In genomic region chr1:26761217-26761616, GRCh38 we compare ENCODE assay signal across 16 cellular contexts. TPM values are rescaled to one million over a fixed set of nuclear protein-coding genes. Genes with fewer than 3 reads are reported as not detected.
DNase-seq lines count a peak whose midpoint lies in the region; ATAC-seq and TF ChIP-seq lines count a peak whose summit lies in the region.
"Had no signal": no experiment of that assay in that cellular context is flagged by ENCODE, and none has a peak within 500 bp of the region (broad histone marks: within the 10 kb centered on the region; RNA-seq: fewer than 3 reads in every experiment).

No MANE protein-coding gene starts in this region.

- no peaks in the 10 kb centered on the region for H3K4me1 ChIP-seq in CD4-positive, CD25-positive, alpha-beta regulatory T cell (ENCODE audit: control insufficient read depth, insufficient read depth, low read length, poor library complexity, severe bottlenecking)
- H3K4me1 ChIP-seq in HEK293 (ENCODE audit: control insufficient read depth, insufficient read depth, low read length) (no peaks in the 10 kb centered on the region), gastrocnemius medialis (peaks cover 2 to 3% of the 10 kb centered on the region in 2 donors)
- H3K4me1 ChIP-seq: adrenal gland had no signal

- intact Hi-C loops in gastrocnemius medialis (cut with DNase I; ENCODE audit: low total_unique reads): no loop called here

- H3K27ac Mint-ChIP-seq in CD4-positive, CD25-positive, alpha-beta regulatory T cell: peak overlapping the region in 2 of 3 donors; percentile 61 to 87

- ATAC-seq in CD4-positive, CD25-positive, alpha-beta regulatory T cell (ENCODE audit: low read depth in 2 of 2): no peak
- ATAC-seq in gastrocnemius medialis: no peak

- H3K9me3 Mint-ChIP-seq in CD4-positive, CD25-positive, alpha-beta regulatory T cell: peaks cover 0 to 1% (median 0%) of the 10 kb centered on the region in 7 donors

- in situ Hi-C loops in brain microvascular endothelial cell (cut with HindIII; ENCODE audit: low pct_ligation_motif_present, low sequenced_read_pairs) (no loop called here), gastrocnemius medialis (cut with MboI; ENCODE audit: low sequenced_read_pairs in 4 of 4) (no loop called here)

- H3K27me3 ChIP-seq in CD4-positive, CD25-positive, alpha-beta regulatory T cell (ENCODE audit: control insufficient read depth, insufficient read depth, low read length): no peaks in the 10 kb centered on the region
- H3K27me3 ChIP-seq in brain microvascular endothelial cell (replicated peaks): no peaks in the 10 kb centered on the region
- H3K27me3 ChIP-seq in gastrocnemius medialis: no peaks in the 10 kb centered on the region
- H3K27me3 ChIP-seq: adrenal gland had no signal

- no peak overlapping the region for H3K27ac ChIP-seq in CD4-positive, CD25-positive, alpha-beta regulatory T cell (ENCODE audit: insufficient read depth, low read length, poor library complexity, severe bottlenecking)
- no peak overlapping the region for H3K27ac ChIP-seq in HEK293 (ENCODE audit: extremely low read depth, low read depth, low read length)
- H3K27ac ChIP-seq in brain microvascular endothelial cell: no peak overlapping the region
- no peak overlapping the region for H3K27ac ChIP-seq in gastrocnemius medialis
- H3K27ac ChIP-seq: adrenal gland, epithelial cell of prostate had no signal

- H3K9me3 ChIP-seq in CD4-positive, CD25-positive, alpha-beta regulatory T cell (ENCODE audit: control insufficient read depth in 2 of 2, low read length in 2 of 2): no peaks in the 10 kb centered on the region
- no peaks in the 10 kb centered on the region for H3K9me3 ChIP-seq in HEK293 (ENCODE audit: control insufficient read depth, insufficient read depth, low read depth, low read length)
- no peaks in the 10 kb centered on the region for H3K9me3 ChIP-seq in gastrocnemius medialis
- H3K9me3 ChIP-seq: adrenal gland had no signal

- H3K4me1 Mint-ChIP-seq in CD4-positive, CD25-positive, alpha-beta regulatory T cell: peaks cover 5 to 34% (median 11%) of the 10 kb centered on the region in 4 donors

- CTCF ChIA-PET in HEK293 (lab: Yijun Ruan, JAX): interaction anchor here (0.6 to 1.9 kb wide), 4 partner anchors 10 to 113 kb away, joined by 3 to 4 read pairs (median 3); no protein-coding TSS in a partner anchor

- no peak overlapping the region for H3K4me3 Mint-ChIP-seq in CD4-positive, CD25-positive, alpha-beta regulatory T cell

- H3K27me3 Mint-ChIP-seq in CD4-positive, CD25-positive, alpha-beta regulatory T cell: no peaks in the 10 kb centered on the region

- TF ChIP-seq POLR2A in gastrocnemius medialis (IDR thresholded peaks at IDR 0.05): no peak

- no peak overlapping the region for H3K4me3 ChIP-seq in CD4-positive, CD25-positive, alpha-beta regulatory T cell (ENCODE audit: low read depth, low read length)
- H3K4me3 ChIP-seq in HEK293 (ENCODE audit: low read depth, low read length) (no peak overlapping the region), brain microvascular endothelial cell (ENCODE audit: low read depth, low read length) (no peak overlapping the region), gastrocnemius medialis (no peak overlapping the region)
- H3K4me3 ChIP-seq: adrenal gland had no signal

- peaks cover 68% of the 10 kb centered on the region for H3K36me3 ChIP-seq in CD4-positive, CD25-positive, alpha-beta regulatory T cell (ENCODE audit: control insufficient read depth, insufficient read depth, low read length)
- H3K36me3 ChIP-seq in HEK293 (ENCODE audit: control insufficient read depth in 2 of 2, insufficient read depth in 1 of 2, low read length in 2 of 2) (peaks cover 52 to 93% of the 10 kb centered on the region in 2 experiments), brain microvascular endothelial cell (replicated peaks) (peaks cover 72% of the 10 kb centered on the region), gastrocnemius medialis (peaks cover 0 to 58% of the 10 kb centered on the region in 2 donors)

- H3K36me3 Mint-ChIP-seq in CD4-positive, CD25-positive, alpha-beta regulatory T cell: peaks cover 28% of the 10 kb centered on the region

- POLR2A ChIA-PET in HEK293 (lab: Yijun Ruan, JAX): interaction anchor here (0.6 kb wide), 1 partner anchor 16 kb away, joined by 5 read pairs; no protein-coding TSS in a partner anchor

- 0 out of 2 replicates have a peak, but pooled peaks have one; percentile 10 for TF ChIP-seq CTCF in HEK293 (tag by site-specific recombination; IDR thresholded peaks at IDR 0.05)
- TF ChIP-seq CTCF in brain microvascular endothelial cell (IDR thresholded peaks at IDR 0.05; ENCODE audit: low read depth, low read length, missing control alignments): peak; percentile 52
- peak in 1 of 5 experiments; percentile 10 for TF ChIP-seq CTCF in gastrocnemius medialis (IDR thresholded peaks at IDR 0.05 in 4 of 5, conservative IDR thresholded peaks at IDR 0.05 in 1 of 5)

- no peak for DNase-seq in CD4-positive, CD25-positive, alpha-beta regulatory T cell
- DNase-seq in brain microvascular endothelial cell (no peak), lung microvascular endothelial cell (ENCODE audit: low read depth in 2 of 2) (peak; percentile 20 to 24), glomerular visceral epithelial cell (ENCODE audit: extremely low spot score) (no peak), NCI-H526 (lab: John Stamatoyannopoulos, UW) (no peak), gastrocnemius medialis (no peak), AML-193 (lab: John Stamatoyannopoulos, UW) (no peak)
- DNase-seq: activated CD4-positive, alpha-beta T cell treated with anti-CD3 and anti-CD28 coated beads, Interleukin-2, amount 50 U/mL, for 48 hours; adrenal gland; DMS79; KG1; NCI-H446 treated with DMSO at 0.1 percent for 48 hours; occipital lobe; stimulated activated CD4-positive, alpha-beta T cell treated with anti-CD3 and anti-CD28 coated beads, Interleukin-4, amount 100 ng/mL, for 24 hours had no signal

TF ChIP-seq in HEK293, 187 proteins besides CTCF, POLR2A, EP300 and RAD21:
- TF ChIP-seq MEIS1 (CRISPR knock-in tag; IDR thresholded peaks at IDR 0.05; ENCODE audit: borderline replicate concordance): no peak
- TF ChIP-seq ZNF26 (tag by site-specific recombination; IDR thresholded peaks at IDR 0.05): no peak
- TF ChIP-seq ZBTB7A (tag by site-specific recombination; IDR thresholded peaks at IDR 0.05; ENCODE audit: low read depth): no peak
- no peak for TF ChIP-seq ZNF133 (tag by site-specific recombination; IDR thresholded peaks at IDR 0.05)
- no peak for TF ChIP-seq ZNF121 (tag by site-specific recombination; IDR thresholded peaks at IDR 0.05)
- no peak for TF ChIP-seq ZFP37 (tag by site-specific recombination; IDR thresholded peaks at IDR 0.05)
- TF ChIP-seq ZNF610 (tag by site-specific recombination; IDR thresholded peaks at IDR 0.05; ENCODE audit: borderline replicate concordance): no peak
- no peak for TF ChIP-seq SCRT2 (tag by site-specific recombination; IDR thresholded peaks at IDR 0.05)

RNA-seq across cellular contexts. Expression of gene PIGV, which starts 26.5 kb away (rescaled TPM):
- total RNA-seq in CD4-positive, CD25-positive, alpha-beta regulatory T cell: 8.6 TPM
- 10 to 100 TPM in 2 of 4 donors, 1 to 10 TPM in 2; 8.3 to 13.2 (median 9.8) TPM for polyA plus RNA-seq in CD4-positive, CD25-positive, alpha-beta regulatory T cell
- total RNA-seq in lung microvascular endothelial cell (5.0 and 7.1 TPM in 2 replicates), gastrocnemius medialis (10 to 100 TPM in 1 of 4 donors, 1 to 10 TPM in 3; 2.9 to 16.0 (median 5.8) TPM)

Comparison
In these comparisons a context has a peak if more than half of its experiments do, and no peak if none do; other contexts are left out.
1. DNase-seq: peak in lung microvascular endothelial cell (2 of 2); none in CD4-positive, CD25-positive, alpha-beta regulatory T cell (0 of 3), brain microvascular endothelial cell (single experiment), glomerular visceral epithelial cell (single experiment), NCI-H526 (0 of 2), gastrocnemius medialis (0 of 2) and AML-193 (0 of 2).